1 cellular context compared by ENCODE assay signal in genomic region chr14:69980457-69981414, GRCh38.
TF ChIP-seq lines count a peak whose summit lies in the region.

No MANE protein-coding gene starts in this region.

TF ChIP-seq in WTC11, 78 proteins besides CTCF, POLR2A, EP300 and RAD21 (continued from another document):
- TF ChIP-seq, protein P1, sequence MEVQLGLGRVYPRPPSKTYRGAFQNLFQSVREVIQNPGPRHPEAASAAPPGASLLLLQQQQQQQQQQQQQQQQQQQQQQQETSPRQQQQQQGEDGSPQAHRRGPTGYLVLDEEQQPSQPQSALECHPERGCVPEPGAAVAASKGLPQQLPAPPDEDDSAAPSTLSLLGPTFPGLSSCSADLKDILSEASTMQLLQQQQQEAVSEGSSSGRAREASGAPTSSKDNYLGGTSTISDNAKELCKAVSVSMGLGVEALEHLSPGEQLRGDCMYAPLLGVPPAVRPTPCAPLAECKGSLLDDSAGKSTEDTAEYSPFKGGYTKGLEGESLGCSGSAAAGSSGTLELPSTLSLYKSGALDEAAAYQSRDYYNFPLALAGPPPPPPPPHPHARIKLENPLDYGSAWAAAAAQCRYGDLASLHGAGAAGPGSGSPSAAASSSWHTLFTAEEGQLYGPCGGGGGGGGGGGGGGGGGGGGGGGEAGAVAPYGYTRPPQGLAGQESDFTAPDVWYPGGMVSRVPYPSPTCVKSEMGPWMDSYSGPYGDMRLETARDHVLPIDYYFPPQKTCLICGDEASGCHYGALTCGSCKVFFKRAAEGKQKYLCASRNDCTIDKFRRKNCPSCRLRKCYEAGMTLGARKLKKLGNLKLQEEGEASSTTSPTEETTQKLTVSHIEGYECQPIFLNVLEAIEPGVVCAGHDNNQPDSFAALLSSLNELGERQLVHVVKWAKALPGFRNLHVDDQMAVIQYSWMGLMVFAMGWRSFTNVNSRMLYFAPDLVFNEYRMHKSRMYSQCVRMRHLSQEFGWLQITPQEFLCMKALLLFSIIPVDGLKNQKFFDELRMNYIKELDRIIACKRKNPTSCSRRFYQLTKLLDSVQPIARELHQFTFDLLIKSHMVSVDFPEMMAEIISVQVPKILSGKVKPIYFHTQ (CRISPR knock-in tag; IDR thresholded peaks at IDR 0.05), result no peak
- TF ChIP-seq NFE2L1 (CRISPR knock-in tag; IDR thresholded peaks at IDR 0.05), result no peak
- no peak for TF ChIP-seq NFYB (CRISPR knock-in tag; conservative IDR thresholded peaks at IDR 0.05; ENCODE audit: low read depth)
- no peak for TF ChIP-seq JAZF1 (CRISPR knock-in tag; IDR thresholded peaks at IDR 0.05)
- TF ChIP-seq, protein P2, sequence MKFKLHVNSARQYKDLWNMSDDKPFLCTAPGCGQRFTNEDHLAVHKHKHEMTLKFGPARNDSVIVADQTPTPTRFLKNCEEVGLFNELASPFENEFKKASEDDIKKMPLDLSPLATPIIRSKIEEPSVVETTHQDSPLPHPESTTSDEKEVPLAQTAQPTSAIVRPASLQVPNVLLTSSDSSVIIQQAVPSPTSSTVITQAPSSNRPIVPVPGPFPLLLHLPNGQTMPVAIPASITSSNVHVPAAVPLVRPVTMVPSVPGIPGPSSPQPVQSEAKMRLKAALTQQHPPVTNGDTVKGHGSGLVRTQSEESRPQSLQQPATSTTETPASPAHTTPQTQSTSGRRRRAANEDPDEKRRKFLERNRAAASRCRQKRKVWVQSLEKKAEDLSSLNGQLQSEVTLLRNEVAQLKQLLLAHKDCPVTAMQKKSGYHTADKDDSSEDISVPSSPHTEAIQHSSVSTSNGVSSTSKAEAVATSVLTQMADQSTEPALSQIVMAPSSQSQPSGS (CRISPR knock-in tag; IDR thresholded peaks at IDR 0.05; ENCODE audit: borderline replicate concordance, low read depth), result no peak
